19 cellular contexts compared by ENCODE assay signal in genomic region chr22:20884454-20884853, GRCh38. TPM values are rescaled to one million over a fixed set of nuclear protein-coding genes. Genes with fewer than 3 reads are reported as not detected.
A peak's percentile ranks its signal among the peaks of the same experiment; 100 is the strongest.
DNase-seq lines count a peak whose midpoint lies in the region; ATAC-seq, FAIRE-seq and TF ChIP-seq lines count a peak whose summit lies in the region.
"Had no signal": no experiment of that assay in that cellular context is flagged by ENCODE, and none has a peak within 500 bp of the region (broad histone marks: within the 10 kb centered on the region; RNA-seq: fewer than 3 reads in every experiment).

No MANE protein-coding gene starts in this region.

- H3K27ac ChIP-seq in liver (ENCODE audit: low read depth in 1 of 2, low read length in 2 of 2) = peak overlapping the region; percentile 16 to 79
- no peak overlapping the region for H3K27ac ChIP-seq in HepG2 (ENCODE audit: extremely low read length, insufficient read depth, low read length)
- H3K27ac ChIP-seq in right lobe of liver = peak overlapping the region; percentile 51 to 79 (median 63)
- H3K27ac ChIP-seq in transverse colon = peak overlapping the region in 3 of 4 donors; percentile 72 to 85 (median 76)
- H3K27ac ChIP-seq: BLaER1 treated with 17β-estradiol and CSF1 and Interleukin-3, amounts not matched to agents 10 nM and 100 nM had no signal

- TF ChIP-seq CTCF in liver (IDR thresholded peaks at IDR 0.05; ENCODE audit: low read depth, low read length, missing input control) (no peak), HepG2 (CRISPR knock-in tag; IDR thresholded peaks at IDR 0.05) (no peak), right lobe of liver (IDR thresholded peaks at IDR 0.05) (no peak), transverse colon (IDR thresholded peaks at IDR 0.05) (no peak)

- H3K4me2 ChIP-seq in HepG2 (ENCODE audit: low read depth, low read length) = no peak overlapping the region
- H3K4me2 ChIP-seq: BLaER1 treated with 17β-estradiol and CSF1 and Interleukin-3, amounts not matched to agents 10 nM and 100 nM; GM23338 had no signal

- no TSS peak for BruUV-seq in HepG2 (replicated peaks; lab: Mats Ljungman, UMichigan)

- H4K20me1 ChIP-seq in HepG2 (ENCODE audit: insufficient read depth, low read length) = no peaks in the 10 kb centered on the region

- FAIRE-seq in HepG2 (lab: Jason Lieb, UNC) = no peak
- FAIRE-seq: D721Med, GM19239 had no signal

- peaks cover 11 to 37% (median 31%) of the 10 kb centered on the region in 4 donors for H3K4me1 ChIP-seq in liver (ENCODE audit: control insufficient read depth in 4 of 4, insufficient read depth in 4 of 4, low read length in 3 of 4)
- peaks cover 30% of the 10 kb centered on the region for H3K4me1 ChIP-seq in HepG2 (ENCODE audit: insufficient read depth, low read length)
- peaks cover 0 to 61% (median 25%) of the 10 kb centered on the region in 4 donors for H3K4me1 ChIP-seq in right lobe of liver
- peaks cover 0 to 27% (median 13%) of the 10 kb centered on the region in 4 donors for H3K4me1 ChIP-seq in transverse colon
- H3K4me1 ChIP-seq: BLaER1 treated with 17β-estradiol and CSF1 and Interleukin-3, amounts not matched to agents 10 nM and 100 nM had no signal

- CTCF ChIA-PET in HepG2 (lab: Yijun Ruan, JAX; ENCODE audit: low intra/inter-chr PET ratio, low total read pairs) = interaction anchor here (2.3 kb wide), 1 partner anchor 81 kb away, joined by 12 read pairs; no protein-coding TSS in a partner anchor

- H3K4me3 ChIP-seq in liver (ENCODE audit: low read depth in 1 of 3, low read length in 3 of 3) (no peak overlapping the region), HepG2 (replicated peaks in 1 of 3; ENCODE audit: insufficient read depth in 1 of 3, low read depth in 2 of 3, low read length in 3 of 3) (no peak overlapping the region), right lobe of liver (no peak overlapping the region), transverse colon (no peak overlapping the region)
- H3K4me3 ChIP-seq: BLaER1 treated with 17β-estradiol and CSF1 and Interleukin-3, amounts not matched to agents 10 nM and 100 nM; GM23338; PC-9 had no signal

- in situ Hi-C loops in HepG2 (cut with HindIII; ENCODE audit: extremely low pct_ligation_motif_present, low pct_unique_long_range_greater_than_20kb) = no loop called here
- in situ Hi-C loops in transverse colon (cut with MboI; ENCODE audit: low pct_ligation_motif_present in 1 of 4, low pct_unique_long_range_greater_than_20kb in 1 of 4, low sequenced_read_pairs in 3 of 4) = loop anchor here in 1 of 4 donors (25.0 kb wide), 1 partner anchor 203 kb away; no protein-coding TSS in a partner anchor

- peaks cover 5 to 31% (median 26%) of the 10 kb centered on the region in 4 donors for H3K36me3 ChIP-seq in liver (ENCODE audit: control insufficient read depth in 4 of 4, insufficient read depth in 3 of 4, low read depth in 1 of 4, low read length in 3 of 4)
- H3K36me3 ChIP-seq in HepG2 (replicated peaks in 1 of 2; ENCODE audit: control insufficient read depth in 1 of 2, insufficient read depth in 2 of 2, low read length in 2 of 2) = peaks cover 12 to 54% of the 10 kb centered on the region in 2 experiments
- H3K36me3 ChIP-seq in right lobe of liver = peaks cover 0 to 27% (median 5%) of the 10 kb centered on the region in 4 donors
- peaks cover 0 to 32% (median 14%) of the 10 kb centered on the region in 4 donors for H3K36me3 ChIP-seq in transverse colon

- TF ChIP-seq RAD21 in liver (IDR thresholded peaks at IDR 0.05) = no peak
- TF ChIP-seq RAD21 in HepG2 (CRISPR knock-in tag; IDR thresholded peaks at IDR 0.05) = no peak

- 72% methylated on average over 4 of the region's 4 CpGs for whole genome bisulfite sequencing in liver
- 77% methylated on average over 4 of the region's 4 CpGs for WGBS in HepG2 (ENCODE audit: low lambda C conversion rate)
- 57% methylated on average over 4 of the region's 4 CpGs for WGBS in right lobe of liver (ENCODE audit: insufficient coverage, low coverage, low lambda C conversion rate, missing lambda C conversion rate)
- WGBS in transverse colon (ENCODE audit: low coverage in 1 of 2), 2 donors = 72% methylated on average over 4 of the region's 4 CpGs; no CpG with 5 or more reads in 1 of the 2 donors

- POLR2A ChIA-PET in HepG2 (lab: Yijun Ruan, JAX) = no interaction called here

- DNase-seq in HepG2 (ENCODE audit: low spot score) (no peak), right lobe of liver (no peak), transverse colon (no peak), NCI-H345 treated with DMSO at 0.1 percent for 48 hours (lab: John Stamatoyannopoulos, UW; ENCODE audit: unreplicated experiment) (no peak)
- DNase-seq: CD8-positive, alpha-beta memory T cell; MM.1S; NCI-H1092; NCI-H1436 treated with DMSO at 0.1 percent for 48 hours; NCI-H2029; NCI-H345; NCI-H526; SIG-M5 had no signal

- no peak for TF ChIP-seq EP300 in HepG2 (IDR thresholded peaks at IDR 0.05; ENCODE audit: low read depth in 2 of 2, low read length in 2 of 2)
- TF ChIP-seq EP300 in HepG2 (CRISPR knock-in tag; IDR thresholded peaks at IDR 0.05; ENCODE audit: borderline replicate concordance) = no peak
- TF ChIP-seq EP300 in transverse colon (IDR thresholded peaks at IDR 0.05; ENCODE audit: low read depth) = no peak

- no peaks in the 10 kb centered on the region for H3K27me3 ChIP-seq in liver (ENCODE audit: control insufficient read depth in 4 of 4, insufficient read depth in 4 of 4, low read length in 3 of 4)
- no peaks in the 10 kb centered on the region for H3K27me3 ChIP-seq in HepG2 (ENCODE audit: control insufficient read depth in 1 of 2, insufficient read depth in 2 of 2, low read length in 2 of 2)
- no peaks in the 10 kb centered on the region for H3K27me3 ChIP-seq in right lobe of liver
- no peaks in the 10 kb centered on the region for H3K27me3 ChIP-seq in transverse colon
- H3K27me3 ChIP-seq: BLaER1 treated with 17β-estradiol and CSF1 and Interleukin-3, amounts not matched to agents 10 nM and 100 nM had no signal

- H3K79me2 ChIP-seq in HepG2 (ENCODE audit: insufficient read depth, low read length) = no peaks in the 10 kb centered on the region

- H3K9ac ChIP-seq in liver (ENCODE audit: low read depth in 1 of 2, low read length in 2 of 2) = no peak overlapping the region
- no peak overlapping the region for H3K9ac ChIP-seq in HepG2 (ENCODE audit: insufficient read depth, low read depth, low read length)
- H3K9ac ChIP-seq: BLaER1 treated with 17β-estradiol and CSF1 and Interleukin-3, amounts not matched to agents 10 nM and 100 nM had no signal

- no peak overlapping the region for H2AFZ ChIP-seq in HepG2 (ENCODE audit: low read length)
- H2AFZ ChIP-seq: GM23338, PC-9 had no signal

- H3K9me3 ChIP-seq in liver (ENCODE audit: control insufficient read depth in 4 of 4, low read length in 3 of 4) (no peaks in the 10 kb centered on the region), HepG2 (ENCODE audit: low read length) (no peaks in the 10 kb centered on the region), right lobe of liver (no peaks in the 10 kb centered on the region), transverse colon (no peaks in the 10 kb centered on the region)
- H3K9me3 ChIP-seq: BLaER1 treated with 17β-estradiol and CSF1 and Interleukin-3, amounts not matched to agents 10 nM and 100 nM had no signal

- intact Hi-C loops in HepG2 (cut with micrococcal nuclease; ENCODE audit: unreplicated experiment) = loop anchor here (2.0 kb wide), 2 partner anchors 32 to 64 kb away; partner anchors contain the start of gene CRKL
- intact Hi-C loops in right lobe of liver (cut with DNase I) = loop anchor here in 1 of 2 donors (10.0 kb wide), 1 partner anchor 90 kb away; no protein-coding TSS in a partner anchor
- intact Hi-C loops in transverse colon (cut with DNase I; ENCODE audit: low total_unique reads) = loop anchor here (5.0 kb wide), 1 partner anchor 73 kb away; no protein-coding TSS in a partner anchor

- no peak for TF ChIP-seq POLR2A in HepG2 (IDR thresholded peaks at IDR 0.05; ENCODE audit: insufficient read depth in 1 of 2, low read depth in 2 of 2, low read length in 2 of 2)
- TF ChIP-seq POLR2A in right lobe of liver (IDR thresholded peaks at IDR 0.05) = no peak
- no peak for TF ChIP-seq POLR2A in transverse colon (IDR thresholded peaks at IDR 0.05)

- ATAC-seq in HepG2 (no peak), right lobe of liver (no peak)
- ATAC-seq in activated CD4-positive, CD25-positive, alpha-beta regulatory T cell treated with anti-CD3 and anti-CD28 coated beads, Interleukin-2, amount 50 U/mL, for 24 hours = no peak

RNA-seq across cellular contexts. Expression of gene SNAP29, which starts 25.6 kb away (rescaled TPM):
- total RNA-seq in liver = 10 to 100 TPM; 10.5 to 13.2 TPM
- polyA plus RNA-seq in liver = 10 to 100 TPM; 19.3 to 26.2 TPM
- total RNA-seq in HepG2 (2016; rRNA removed; fragmentation: Illumina TruSeq; extraction: Trizol) = 12.3 and 15.2 TPM in 2 replicates
- 4.6 and 7.7 TPM in 2 replicates for total RNA-seq in HepG2 (2016; cell fraction: cytosol; rRNA removed; fragmentation: Illumina TruSeq; extraction: Trizol; ENCODE audit: low read depth)
- 13.5 and 15.2 TPM in 2 replicates for total RNA-seq in HepG2 (2016; cell fraction: insoluble cytoplasmic fraction; rRNA removed; fragmentation: Illumina TruSeq; extraction: Trizol)
- total RNA-seq in HepG2 (2016; cell fraction: membrane; rRNA removed; fragmentation: Illumina TruSeq; extraction: Trizol) = 8.6 and 11.2 TPM in 2 replicates
- total RNA-seq in HepG2 (2016; cell fraction: nucleus; rRNA removed; fragmentation: Illumina TruSeq; extraction: Trizol) = 6.6 and 9.4 TPM in 2 replicates
- 25.2 and 30.7 TPM in 2 replicates for polyA plus RNA-seq in HepG2 (2011; rRNA removed)
- 17.1 and 22.8 TPM in 2 replicates for polyA plus RNA-seq in HepG2 (2011; cell fraction: cytosol; rRNA removed)
- polyA plus RNA-seq in HepG2 (2011; cell fraction: nucleus; rRNA removed) = 8.5 and 9.6 TPM in 2 replicates
- 16.3 and 21.2 TPM in 2 replicates for polyA plus RNA-seq in HepG2 (2012)
- 16.6 and 21.2 TPM in 2 replicates for polyA plus RNA-seq in HepG2 (2016; cell fraction: cytosol; fragmentation: Illumina TruSeq; extraction: Trizol; ENCODE audit: low read depth)
- 37.2 TPM in 2 replicates for polyA plus RNA-seq in HepG2 (2016; cell fraction: insoluble cytoplasmic fraction; fragmentation: Illumina TruSeq; extraction: Trizol; ENCODE audit: low read depth)
- 20.2 and 24.4 TPM in 2 replicates for polyA plus RNA-seq in HepG2 (2016; cell fraction: membrane; fragmentation: Illumina TruSeq; extraction: Trizol; ENCODE audit: low read depth)
- 13.4 and 20.8 TPM in 2 replicates for polyA plus RNA-seq in HepG2 (2016; cell fraction: nucleus; fragmentation: Illumina TruSeq; extraction: Trizol; ENCODE audit: insufficient read depth, low read depth)
- 7.0 and 12.3 TPM in 2 replicates for polyA minus RNA-seq in HepG2 (2011; rRNA and poly(A)+ RNA removed; ENCODE audit: low replicate concordance)
- polyA minus RNA-seq in HepG2 (2011; cell fraction: cytosol; rRNA and poly(A)+ RNA removed) = 5.0 and 7.2 TPM in 2 replicates
- 5.5 and 8.0 TPM in 2 replicates for polyA minus RNA-seq in HepG2 (2011; cell fraction: nucleus; rRNA and poly(A)+ RNA removed)
- 10 to 100 TPM; 17.6 to 27.0 (median 22.4) TPM for total RNA-seq in right lobe of liver
- total RNA-seq in transverse colon = 10 to 100 TPM in 3 of 4 donors, 1 to 10 TPM in 1; 8.0 to 25.5 (median 20.3) TPM

RNA-seq across cellular contexts. Expression of gene PI4KA, which starts 25.8 kb away (rescaled TPM):
- total RNA-seq in liver = 10 to 100 TPM; 38.0 to 47.5 TPM
- 10 to 100 TPM; 19.4 to 34.5 TPM for polyA plus RNA-seq in liver
- total RNA-seq in HepG2 (2016; rRNA removed; fragmentation: Illumina TruSeq; extraction: Trizol) = 27.4 and 27.8 TPM in 2 replicates
- total RNA-seq in HepG2 (2016; cell fraction: cytosol; rRNA removed; fragmentation: Illumina TruSeq; extraction: Trizol; ENCODE audit: low read depth) = 10.0 and 12.0 TPM in 2 replicates
- 25.7 and 26.8 TPM in 2 replicates for total RNA-seq in HepG2 (2016; cell fraction: insoluble cytoplasmic fraction; rRNA removed; fragmentation: Illumina TruSeq; extraction: Trizol)
- total RNA-seq in HepG2 (2016; cell fraction: membrane; rRNA removed; fragmentation: Illumina TruSeq; extraction: Trizol) = 16.3 TPM in 2 replicates
- 33.2 and 34.5 TPM in 2 replicates for total RNA-seq in HepG2 (2016; cell fraction: nucleus; rRNA removed; fragmentation: Illumina TruSeq; extraction: Trizol)
- 56.4 and 61.1 TPM in 2 replicates for polyA plus RNA-seq in HepG2 (2011; rRNA removed)
- 24.2 and 30.0 TPM in 2 replicates for polyA plus RNA-seq in HepG2 (2011; cell fraction: cytosol; rRNA removed)
- 194 and 229 TPM in 2 replicates for polyA plus RNA-seq in HepG2 (2011; cell fraction: nucleus; rRNA removed)
- 38.2 and 50.8 TPM in 2 replicates for polyA plus RNA-seq in HepG2 (2012)
- 7.1 and 8.3 TPM in 2 replicates for polyA plus RNA-seq in HepG2 (2016; cell fraction: cytosol; fragmentation: Illumina TruSeq; extraction: Trizol; ENCODE audit: low read depth)
- 27.0 and 33.9 TPM in 2 replicates for polyA plus RNA-seq in HepG2 (2016; cell fraction: insoluble cytoplasmic fraction; fragmentation: Illumina TruSeq; extraction: Trizol; ENCODE audit: low read depth)
- 9.8 and 13.2 TPM in 2 replicates for polyA plus RNA-seq in HepG2 (2016; cell fraction: membrane; fragmentation: Illumina TruSeq; extraction: Trizol; ENCODE audit: low read depth)
- polyA plus RNA-seq in HepG2 (2016; cell fraction: nucleus; fragmentation: Illumina TruSeq; extraction: Trizol; ENCODE audit: insufficient read depth, low read depth) = 87.2 and 87.7 TPM in 2 replicates
- 54.2 and 76.0 TPM in 2 replicates for polyA minus RNA-seq in HepG2 (2011; rRNA and poly(A)+ RNA removed; ENCODE audit: low replicate concordance)
- 26.8 and 30.9 TPM in 2 replicates for polyA minus RNA-seq in HepG2 (2011; cell fraction: cytosol; rRNA and poly(A)+ RNA removed)
- polyA minus RNA-seq in HepG2 (2011; cell fraction: nucleus; rRNA and poly(A)+ RNA removed) = 64.2 and 73.0 TPM in 2 replicates
- total RNA-seq in right lobe of liver = 10 to 100 TPM; 35.3 to 55.4 (median 47.7) TPM
- 100 to 1,000 TPM in 2 of 4 donors, 10 to 100 TPM in 2; 90.8 to 126 (median 109) TPM for total RNA-seq in transverse colon

RNA-seq across cellular contexts. Expression of gene CRKL, which starts 32.8 kb away (rescaled TPM):
- 10 to 100 TPM; 30.0 to 45.5 TPM for total RNA-seq in liver
- polyA plus RNA-seq in liver = 10 to 100 TPM; 12.0 to 15.2 TPM
- 60.6 and 75.5 TPM in 2 replicates for total RNA-seq in HepG2 (2016; rRNA removed; fragmentation: Illumina TruSeq; extraction: Trizol)
- 31.3 and 33.5 TPM in 2 replicates for total RNA-seq in HepG2 (2016; cell fraction: cytosol; rRNA removed; fragmentation: Illumina TruSeq; extraction: Trizol; ENCODE audit: low read depth)
- 61.8 and 67.5 TPM in 2 replicates for total RNA-seq in HepG2 (2016; cell fraction: insoluble cytoplasmic fraction; rRNA removed; fragmentation: Illumina TruSeq; extraction: Trizol)
- total RNA-seq in HepG2 (2016; cell fraction: membrane; rRNA removed; fragmentation: Illumina TruSeq; extraction: Trizol) = 27.3 and 27.5 TPM in 2 replicates
- total RNA-seq in HepG2 (2016; cell fraction: nucleus; rRNA removed; fragmentation: Illumina TruSeq; extraction: Trizol) = 33.6 and 40.5 TPM in 2 replicates
- polyA plus RNA-seq in HepG2 (2011; rRNA removed) = 35.0 and 37.4 TPM in 2 replicates
- polyA plus RNA-seq in HepG2 (2011; cell fraction: cytosol; rRNA removed) = 27.9 and 33.2 TPM in 2 replicates
- 28.4 and 33.0 TPM in 2 replicates for polyA plus RNA-seq in HepG2 (2011; cell fraction: nucleus; rRNA removed)
- 35.2 and 35.3 TPM in 2 replicates for polyA plus RNA-seq in HepG2 (2012)
- polyA plus RNA-seq in HepG2 (2016; cell fraction: cytosol; fragmentation: Illumina TruSeq; extraction: Trizol; ENCODE audit: low read depth) = 1.8 and 2.0 TPM in 2 replicates
- 51.7 and 54.5 TPM in 2 replicates for polyA plus RNA-seq in HepG2 (2016; cell fraction: insoluble cytoplasmic fraction; fragmentation: Illumina TruSeq; extraction: Trizol; ENCODE audit: low read depth)
- 8.2 and 8.3 TPM in 2 replicates for polyA plus RNA-seq in HepG2 (2016; cell fraction: membrane; fragmentation: Illumina TruSeq; extraction: Trizol; ENCODE audit: low read depth)
- polyA plus RNA-seq in HepG2 (2016; cell fraction: nucleus; fragmentation: Illumina TruSeq; extraction: Trizol; ENCODE audit: insufficient read depth, low read depth) = 43.1 and 45.5 TPM in 2 replicates
- polyA minus RNA-seq in HepG2 (2011; rRNA and poly(A)+ RNA removed; ENCODE audit: low replicate concordance) = 24.4 and 79.1 TPM in 2 replicates
- 48.4 and 52.7 TPM in 2 replicates for polyA minus RNA-seq in HepG2 (2011; cell fraction: cytosol; rRNA and poly(A)+ RNA removed)
- polyA minus RNA-seq in HepG2 (2011; cell fraction: nucleus; rRNA and poly(A)+ RNA removed) = 20.6 and 30.0 TPM in 2 replicates
- 10 to 100 TPM; 27.5 to 53.1 (median 35.2) TPM for total RNA-seq in right lobe of liver
- total RNA-seq in transverse colon = 10 to 100 TPM; 37.0 to 56.7 (median 48.6) TPM
